ENCODE assay signal across 12 cellular contexts in the genomic region with DNA sequence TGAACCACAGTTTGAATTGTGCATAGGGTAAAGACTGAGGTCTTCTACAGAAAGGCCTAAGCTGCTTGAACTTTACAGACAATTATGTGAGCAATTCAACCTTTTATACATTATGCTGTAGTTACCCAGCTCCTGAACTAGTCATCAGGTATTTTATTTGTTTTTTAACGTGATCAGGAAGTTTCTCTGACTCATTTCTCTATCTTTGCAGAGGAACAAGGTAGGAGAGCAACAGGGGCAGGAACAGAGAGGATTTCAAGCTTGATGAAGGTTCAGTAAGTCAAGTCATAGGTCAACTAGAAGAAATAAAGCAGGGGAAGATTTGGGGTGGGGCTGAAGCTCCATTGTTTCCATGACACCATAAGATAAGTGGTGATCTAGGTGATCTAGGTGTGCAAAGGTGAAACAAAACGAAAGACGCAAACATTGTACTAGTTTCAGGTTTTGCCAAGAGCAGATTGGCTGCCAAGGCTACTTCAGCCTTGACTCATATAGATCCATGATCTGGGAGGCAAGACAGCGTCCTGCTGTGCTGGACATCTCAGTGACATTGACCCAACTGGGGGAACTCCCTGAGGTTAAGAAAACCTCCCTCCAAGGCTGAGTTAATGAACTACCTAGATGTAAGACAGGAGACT.
DNase-seq lines count a peak whose midpoint lies in the region; ATAC-seq, FAIRE-seq and TF ChIP-seq lines count a peak whose summit lies in the region.
"Had no signal": no experiment of that assay in that cellular context is flagged by ENCODE, and none has a peak within 500 bp of the region (broad histone marks: within the 10 kb centered on the region; RNA-seq: fewer than 3 reads in every experiment).

No MANE protein-coding gene starts in this region.

- H3K9me3 ChIP-seq in A549, result no peaks in the 10 kb centered on the region
- no peaks in the 10 kb centered on the region for H3K9me3 ChIP-seq in endothelial cell of umbilical vein (replicated peaks; ENCODE audit: control insufficient read depth, insufficient read depth, low read length)
- H3K9me3 ChIP-seq: vagina had no signal

- DNase-seq in A549 (ENCODE audit: low read depth in 1 of 2, low spot score in 1 of 2) (peak; percentile 15 to 35), GM19239 (ENCODE audit: insufficient read length, low spot score) (peak; percentile 35), endothelial cell of umbilical vein (ENCODE audit: low read depth, low spot score) (no peak), islet precursor cell (no peak), left lobe of liver (ENCODE audit: low spot score) (no peak), frontal cortex (ENCODE audit: low spot score in 2 of 2) (no peak), UCSD-AML1 (lab: John Stamatoyannopoulos, UW; ENCODE audit: unreplicated experiment) (no peak)
- DNase-seq: activated CD4-positive, alpha-beta memory T cell treated with anti-CD3 and anti-CD28 coated beads for 36 hours; activated gamma-delta T cell treated with Interleukin-2 at 50 U/mL for 16 hours had no signal

- POLR2A ChIA-PET in A549 (lab: Yijun Ruan, JAX) (no interaction called here), endothelial cell of umbilical vein (lab: Charles Lee) (no interaction called here)

- dilution Hi-C loops in endothelial cell of umbilical vein (cut with MboI; ENCODE audit: extremely low pct_ligation_motif_present, low sequenced_read_pairs), result no loop called here

- peak overlapping the region; percentile 52 for H3K4me2 ChIP-seq in A549
- H3K4me2 ChIP-seq in endothelial cell of umbilical vein (ENCODE audit: insufficient read depth, low read length), result no peak overlapping the region

- peaks cover 6 to 8% of the 10 kb centered on the region in 2 experiments for H3K27me3 ChIP-seq in endothelial cell of umbilical vein (ENCODE audit: control insufficient read depth in 2 of 2, insufficient read depth in 2 of 2, low read length in 2 of 2)
- H3K27me3 ChIP-seq: vagina had no signal

- no peak for TF ChIP-seq EP300 in A549 (IDR thresholded peaks at IDR 0.05)

- H2AFZ ChIP-seq in endothelial cell of umbilical vein (ENCODE audit: low read depth, low read length), result no peak overlapping the region

- FAIRE-seq in A549 (lab: Jason Lieb, UNC), result no peak
- peak; percentile 69 for FAIRE-seq in GM19239 (lab: Jason Lieb, UNC)
- FAIRE-seq in endothelial cell of umbilical vein (lab: Jason Lieb, UNC), result peak; percentile 31
- FAIRE-seq in frontal cortex (lab: Jason Lieb, UNC), result no peak
- FAIRE-seq: endometrium had no signal

- TF ChIP-seq RAD21 in A549 (conservative IDR thresholded peaks at IDR 0.05 in 1 of 2, IDR thresholded peaks at IDR 0.05 in 1 of 2), result no peak

- no peak overlapping the region for H3K4me3 ChIP-seq in A549
- no peak overlapping the region for H3K4me3 ChIP-seq in endothelial cell of umbilical vein (replicated peaks in 1 of 3; ENCODE audit: insufficient read depth in 1 of 3, low read depth in 1 of 3, low read length in 3 of 3)
- H3K4me3 ChIP-seq: vagina had no signal

- intact Hi-C loops in endothelial cell of umbilical vein (cut with micrococcal nuclease), result loop anchor here (1.0 kb wide), 2 partner anchors 41 to 262 kb away; no protein-coding TSS in a partner anchor

- CTCF ChIA-PET in A549 (lab: Yijun Ruan, JAX) (interaction anchor here (0.8 to 6.4 kb wide), 25 partner anchors 8 to 667 kb away, joined by 3 to 123 read pairs (median 4); no protein-coding TSS in a partner anchor), endothelial cell of umbilical vein (lab: Charles Lee) (interaction anchor here (0.7 to 5.1 kb wide), 18 partner anchors 9 to 595 kb away, joined by 3 to 82 read pairs (median 6); no protein-coding TSS in a partner anchor)

- no peaks in the 10 kb centered on the region for H4K20me1 ChIP-seq in endothelial cell of umbilical vein (replicated peaks; ENCODE audit: control insufficient read depth, extremely low read depth, insufficient read depth, low read length)

- TF ChIP-seq CTCF in A549 (IDR thresholded peaks at IDR 0.05), result no peak
- no peak for TF ChIP-seq CTCF in endothelial cell of umbilical vein (IDR thresholded peaks at IDR 0.05; ENCODE audit: extremely low read depth in 1 of 2, insufficient read depth in 1 of 2, low read depth in 1 of 2, low read length in 2 of 2)

- H3K79me2 ChIP-seq in endothelial cell of umbilical vein (ENCODE audit: control insufficient read depth, insufficient read depth, low read length), result no peaks in the 10 kb centered on the region

- ATAC-seq in A549 (peak in 1 of 2 experiments; percentile 41; a peak in 3 of 6 replicates), HG03378 (IDR thresholded peaks at IDR 0.05; ENCODE audit: unreplicated experiment) (peak; percentile 43), left lobe of liver (no peak)

- WGBS in A549 (ENCODE audit: missing lambda C conversion rate), result 9% methylated on average over 4 of the region's 4 CpGs

- no peaks in the 10 kb centered on the region for H3K9me1 ChIP-seq in endothelial cell of umbilical vein (replicated peaks; ENCODE audit: control insufficient read depth, extremely low read depth, insufficient read depth, low read length)

- H3K9ac ChIP-seq in endothelial cell of umbilical vein (replicated peaks; ENCODE audit: extremely low read depth, insufficient read depth, low read length), result no peak overlapping the region

- H3K36me3 ChIP-seq in endothelial cell of umbilical vein (ENCODE audit: control insufficient read depth in 2 of 2, extremely low read depth in 1 of 2, insufficient read depth in 2 of 2, low read length in 2 of 2), result no peaks in the 10 kb centered on the region
- H3K36me3 ChIP-seq: vagina had no signal

- BruUV-seq in endothelial cell of umbilical vein (replicated peaks; lab: Mats Ljungman, UMichigan), result no TSS peak

- H3K27ac ChIP-seq in A549 (peak overlapping the region in 1 of 2 experiments; percentile 40; a peak in 1 of 6 replicates), endothelial cell of umbilical vein (ENCODE audit: insufficient read depth, low read depth, low read length) (no peak overlapping the region)
- H3K27ac ChIP-seq: vagina had no signal

- TF ChIP-seq POLR2A in A549 (IDR thresholded peaks at IDR 0.05; ENCODE audit: low read length) (no peak), endothelial cell of umbilical vein (IDR thresholded peaks at IDR 0.05; ENCODE audit: low read depth, low read length) (no peak)

- H3K4me1 ChIP-seq in A549 (peaks cover 32% of the 10 kb centered on the region), endothelial cell of umbilical vein (ENCODE audit: control insufficient read depth, extremely low read depth, insufficient read depth, low read length) (peaks cover 6% of the 10 kb centered on the region)
- H3K4me1 ChIP-seq: vagina had no signal

TF ChIP-seq in A549, 52 proteins besides CTCF, POLR2A, EP300 and RAD21 (continues in another document):
- TF ChIP-seq, protein P1, sequence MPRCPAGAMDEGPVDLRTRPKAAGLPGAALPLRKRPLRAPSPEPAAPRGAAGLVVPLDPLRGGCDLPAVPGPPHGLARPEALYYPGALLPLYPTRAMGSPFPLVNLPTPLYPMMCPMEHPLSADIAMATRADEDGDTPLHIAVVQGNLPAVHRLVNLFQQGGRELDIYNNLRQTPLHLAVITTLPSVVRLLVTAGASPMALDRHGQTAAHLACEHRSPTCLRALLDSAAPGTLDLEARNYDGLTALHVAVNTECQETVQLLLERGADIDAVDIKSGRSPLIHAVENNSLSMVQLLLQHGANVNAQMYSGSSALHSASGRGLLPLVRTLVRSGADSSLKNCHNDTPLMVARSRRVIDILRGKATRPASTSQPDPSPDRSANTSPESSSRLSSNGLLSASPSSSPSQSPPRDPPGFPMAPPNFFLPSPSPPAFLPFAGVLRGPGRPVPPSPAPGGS (IDR thresholded peaks at IDR 0.05), result no peak
- TF ChIP-seq, protein P2, sequence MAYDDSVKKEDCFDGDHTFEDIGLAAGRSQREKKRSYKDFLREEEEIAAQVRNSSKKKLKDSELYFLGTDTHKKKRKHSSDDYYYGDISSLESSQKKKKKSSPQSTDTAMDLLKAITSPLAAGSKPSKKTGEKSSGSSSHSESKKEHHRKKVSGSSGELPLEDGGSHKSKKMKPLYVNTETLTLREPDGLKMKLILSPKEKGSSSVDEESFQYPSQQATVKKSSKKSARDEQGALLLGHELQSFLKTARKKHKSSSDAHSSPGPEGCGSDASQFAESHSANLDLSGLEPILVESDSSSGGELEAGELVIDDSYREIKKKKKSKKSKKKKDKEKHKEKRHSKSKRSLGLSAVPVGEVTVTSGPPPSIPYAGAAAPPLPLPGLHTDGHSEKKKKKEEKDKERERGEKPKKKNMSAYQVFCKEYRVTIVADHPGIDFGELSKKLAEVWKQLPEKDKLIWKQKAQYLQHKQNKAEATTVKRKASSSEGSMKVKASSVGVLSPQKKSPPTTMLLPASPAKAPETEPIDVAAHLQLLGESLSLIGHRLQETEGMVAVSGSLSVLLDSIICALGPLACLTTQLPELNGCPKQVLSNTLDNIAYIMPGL (CRISPR knock-in tag; IDR thresholded peaks at IDR 0.05; ENCODE audit: borderline replicate concordance), result no peak
- TF ChIP-seq EHMT2 (IDR thresholded peaks at IDR 0.05; ENCODE audit: low read depth) (no peak), RFX5 (IDR thresholded peaks at IDR 0.05) (no peak)

TF ChIP-seq in endothelial cell of umbilical vein, 7 proteins besides CTCF, POLR2A, EP300 and RAD21:
- no peak for TF ChIP-seq JUN (IDR thresholded peaks at IDR 0.05; ENCODE audit: borderline replicate concordance, insufficient read depth, insufficient read length, low read depth)
- no peak for TF ChIP-seq FOS (IDR thresholded peaks at IDR 0.05; ENCODE audit: borderline replicate concordance, insufficient read depth, low read length)
- TF ChIP-seq EZH2 (IDR thresholded peaks at IDR 0.05; ENCODE audit: borderline replicate concordance, low read depth, low read length, severe bottlenecking), result no peak
- TF ChIP-seq GATA2 (IDR thresholded peaks at IDR 0.05; ENCODE audit: insufficient read depth, insufficient read length, low read depth, low read length), result no peak
- TF ChIP-seq, protein P3, sequence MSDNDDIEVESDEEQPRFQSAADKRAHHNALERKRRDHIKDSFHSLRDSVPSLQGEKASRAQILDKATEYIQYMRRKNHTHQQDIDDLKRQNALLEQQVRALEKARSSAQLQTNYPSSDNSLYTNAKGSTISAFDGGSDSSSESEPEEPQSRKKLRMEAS (IDR thresholded peaks at IDR 0.05; ENCODE audit: insufficient read depth, insufficient read length), result no peak
- no peak for TF ChIP-seq POLR2AphosphoS5 (IDR thresholded peaks at IDR 0.05; ENCODE audit: insufficient read depth, low read depth, low read length)
- no peak for TF ChIP-seq MYC (IDR thresholded peaks at IDR 0.05; ENCODE audit: low read depth, low read length)

Comparison
In these comparisons a context has a peak if more than half of its experiments do, and no peak if none do; other contexts are left out.
1. DNase-seq: peak in A549 (2 of 2) and GM19239 (single experiment); none in endothelial cell of umbilical vein (single experiment), islet precursor cell (single experiment), left lobe of liver (single experiment), frontal cortex (0 of 2) and UCSD-AML1 (single experiment).